1 cellular context compared by ENCODE assay signal in genomic region chr6:37170273-37171140, GRCh38.
TF ChIP-seq lines count a peak whose summit lies in the region.

No MANE protein-coding gene starts in this region.

TF ChIP-seq in IMR-90, 13 proteins besides CTCF, POLR2A, EP300 and RAD21 (continued from another document):
- no peak for TF ChIP-seq NFE2L2 (IDR thresholded peaks at IDR 0.05; ENCODE audit: low read depth, low read length)
